22 cellular contexts compared by ENCODE assay signal in genomic region chrX:11462136-11462535, GRCh38.
DNase-seq lines count a peak whose midpoint lies in the region; TF ChIP-seq lines count a peak whose summit lies in the region.
"Had no signal": no experiment of that assay in that cellular context is flagged by ENCODE, and none has a peak within 500 bp of the region (broad histone marks: within the 10 kb centered on the region; RNA-seq: fewer than 3 reads in every experiment).

No MANE protein-coding gene starts in this region.

- DNase-seq in EH (ENCODE audit: low read depth) (peak; percentile 54), amniotic epithelial cell (ENCODE audit: low read depth) (peak; percentile 13), lung microvascular endothelial cell (ENCODE audit: low read depth in 2 of 2) (peak; percentile 6 to 10), thyroid gland (no peak), T1000 (lab: John Stamatoyannopoulos, UW) (no peak)
- no peak for DNase-seq in effector CD8-positive, alpha-beta T cell (lab: John Stamatoyannopoulos, UW)
- DNase-seq in stimulated activated CD4-positive, alpha-beta T cell treated with anti-CD3 and anti-CD28 coated beads, Interleukin-12 subunit alpha, Interleukin-12 subunit beta, amount 100 ng/mL, for 4 hours: no peak
- DNase-seq: activated CD4-positive, alpha-beta T cell treated with anti-CD3 and anti-CD28 coated beads, Interleukin-2, amount 10 ng/mL, durations not matched to agents 24 days and 14 days; activated naive CD4-positive, alpha-beta T cell treated with Interleukin-2 at 50 U/mL for 16 hours; activated T-cell treated with anti-CD3 and anti-CD28 coated beads, Interleukin-2, amount 50 U/mL, for 72 hours; amygdala; CD4-positive, alpha-beta memory T cell; DMS153; KBM-7; NCI-H1436 treated with DMSO at 0.1 percent for 48 hours; NCI-H2171; NCI-H524 treated with DMSO at 0.1 percent for 48 hours; occipital lobe; SJCRH30; stimulated activated naive CD4-positive, alpha-beta T cell treated with Interleukin-2 at 50 U/mL for 16 hours; testis had no signal

- TF ChIP-seq CTCF in thyroid gland (IDR thresholded peaks at IDR 0.05): no peak

- no peaks in the 10 kb centered on the region for H3K9me3 ChIP-seq in thyroid gland
- H3K9me3 ChIP-seq: SJCRH30, testis had no signal

- no peak overlapping the region for H3K4me3 ChIP-seq in thyroid gland (replicated peaks in 1 of 3)
- H3K4me3 ChIP-seq: GM23338, SJCRH30, testis had no signal

- intact Hi-C loops in thyroid gland (cut with DNase I): no loop called here

- no peaks in the 10 kb centered on the region for H3K27me3 ChIP-seq in thyroid gland
- H3K27me3 ChIP-seq: SJCRH30, testis had no signal

- no peaks in the 10 kb centered on the region for H3K36me3 ChIP-seq in thyroid gland
- H3K36me3 ChIP-seq: SJCRH30 had no signal

- no peak for TF ChIP-seq POLR2A in thyroid gland (IDR thresholded peaks at IDR 0.05)

- peak overlapping the region in 2 of 3 donors; percentile 66 for H3K27ac ChIP-seq in thyroid gland
- H3K27ac ChIP-seq: SJCRH30, testis had no signal

- 56 to 80% methylated on average over 5 of the region's 5 CpGs for whole genome bisulfite sequencing in thyroid gland, 2 donors

- H3K4me1 ChIP-seq in thyroid gland: peaks cover 6 to 30% of the 10 kb centered on the region in 2 donors
- H3K4me1 ChIP-seq: SJCRH30, testis had no signal

Comparison
In these comparisons a context has a peak if more than half of its experiments do, and no peak if none do; other contexts are left out.
1. DNase-seq: peak in EH (single experiment), amniotic epithelial cell (single experiment) and lung microvascular endothelial cell (2 of 2); none in thyroid gland (0 of 2), effector CD8-positive, alpha-beta T cell (single experiment), stimulated activated CD4-positive, alpha-beta T cell treated with anti-CD3 and anti-CD28 coated beads, Interleukin-12 subunit alpha, Interleukin-12 subunit beta, amount 100 ng/mL, for 4 hours (single experiment) and T1000 (single experiment).